ENCODE assay signal across 1 cellular context in the genomic region with DNA sequence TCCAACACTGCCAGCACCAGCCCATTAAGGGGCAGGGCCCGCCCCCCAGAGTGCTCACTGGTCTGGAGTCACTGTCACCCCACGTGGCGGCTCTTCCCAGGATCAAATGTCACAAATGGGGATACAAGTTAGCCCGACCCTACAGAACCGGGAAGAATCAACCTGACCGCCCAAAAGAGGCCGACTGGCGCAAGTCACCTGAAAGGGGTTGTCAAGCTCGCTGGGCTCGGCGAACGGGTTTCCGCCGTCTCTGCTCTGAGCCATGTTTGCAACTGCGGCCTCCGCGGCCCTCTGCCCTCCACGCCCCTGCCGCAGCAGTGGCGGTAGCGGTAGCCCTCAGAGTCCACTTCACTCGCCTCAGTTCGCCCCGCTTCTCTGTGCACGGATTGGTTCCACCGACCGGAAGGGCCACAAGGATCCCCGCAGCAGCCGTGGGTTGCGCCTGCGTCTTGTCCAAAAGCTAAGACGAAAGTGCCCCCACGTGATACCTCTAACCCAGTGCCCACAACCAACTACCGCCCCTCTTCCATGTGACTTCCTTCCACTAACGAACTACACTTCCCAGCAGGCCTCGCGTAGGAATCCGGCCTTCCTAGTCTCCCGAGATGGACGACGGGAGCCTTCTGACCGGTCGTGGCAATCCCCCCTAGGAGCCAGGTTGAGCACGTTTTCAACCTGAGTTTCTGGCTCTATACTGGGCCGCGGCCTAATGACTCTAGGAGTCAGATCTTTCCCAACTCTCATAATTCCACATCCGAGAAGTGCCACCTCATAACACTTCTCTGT.
TF ChIP-seq lines count a peak whose summit lies in the region.

SCAMP3 (minus strand) TSS at position 473 of the 786 bp plus-strand sequence; CDS start at position 264, 209 bp downstream.

TF ChIP-seq in HepG2, 621 proteins besides CTCF, POLR2A, EP300 and RAD21 (continued from another document and continues in another):
- TF ChIP-seq, protein P1, sequence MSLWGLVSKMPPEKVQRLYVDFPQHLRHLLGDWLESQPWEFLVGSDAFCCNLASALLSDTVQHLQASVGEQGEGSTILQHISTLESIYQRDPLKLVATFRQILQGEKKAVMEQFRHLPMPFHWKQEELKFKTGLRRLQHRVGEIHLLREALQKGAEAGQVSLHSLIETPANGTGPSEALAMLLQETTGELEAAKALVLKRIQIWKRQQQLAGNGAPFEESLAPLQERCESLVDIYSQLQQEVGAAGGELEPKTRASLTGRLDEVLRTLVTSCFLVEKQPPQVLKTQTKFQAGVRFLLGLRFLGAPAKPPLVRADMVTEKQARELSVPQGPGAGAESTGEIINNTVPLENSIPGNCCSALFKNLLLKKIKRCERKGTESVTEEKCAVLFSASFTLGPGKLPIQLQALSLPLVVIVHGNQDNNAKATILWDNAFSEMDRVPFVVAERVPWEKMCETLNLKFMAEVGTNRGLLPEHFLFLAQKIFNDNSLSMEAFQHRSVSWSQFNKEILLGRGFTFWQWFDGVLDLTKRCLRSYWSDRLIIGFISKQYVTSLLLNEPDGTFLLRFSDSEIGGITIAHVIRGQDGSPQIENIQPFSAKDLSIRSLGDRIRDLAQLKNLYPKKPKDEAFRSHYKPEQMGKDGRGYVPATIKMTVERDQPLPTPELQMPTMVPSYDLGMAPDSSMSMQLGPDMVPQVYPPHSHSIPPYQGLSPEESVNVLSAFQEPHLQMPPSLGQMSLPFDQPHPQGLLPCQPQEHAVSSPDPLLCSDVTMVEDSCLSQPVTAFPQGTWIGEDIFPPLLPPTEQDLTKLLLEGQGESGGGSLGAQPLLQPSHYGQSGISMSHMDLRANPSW (CRISPR knock-in tag; IDR thresholded peaks at IDR 0.05; ENCODE audit: borderline replicate concordance): no peak
- TF ChIP-seq ZNF816 (CRISPR knock-in tag; IDR thresholded peaks at IDR 0.05; ENCODE audit: borderline replicate concordance) (peak; percentile 89; the same call in 1 of the 2 replicates), MAFG (CRISPR knock-in tag; IDR thresholded peaks at IDR 0.05) (no peak), SALL2 (CRISPR knock-in tag; IDR thresholded peaks at IDR 0.05) (0 out of 2 replicates have a peak, but pooled peaks have one; percentile 72), DMTF1 (CRISPR knock-in tag; IDR thresholded peaks at IDR 0.05) (no peak), RXRA (CRISPR knock-in tag; IDR thresholded peaks at IDR 0.05) (peak; percentile 80), ZNF839 (CRISPR knock-in tag; IDR thresholded peaks at IDR 0.05; ENCODE audit: borderline replicate concordance) (no peak; the same call in 1 of the 2 replicates), ZNF782 (CRISPR knock-in tag; IDR thresholded peaks at IDR 0.05; ENCODE audit: borderline replicate concordance) (0 out of 2 replicates have a peak, but pooled peaks have one; percentile 85), MAZ (IDR thresholded peaks at IDR 0.05; ENCODE audit: borderline replicate concordance, low read depth, low read length) (0 out of 2 replicates have a peak, but pooled peaks have one; percentile 41), MAZ (CRISPR knock-in tag; IDR thresholded peaks at IDR 0.05; ENCODE audit: low read depth) (no peak), PRMT3 (CRISPR knock-in tag; IDR thresholded peaks at IDR 0.05; ENCODE audit: borderline replicate concordance, low read depth) (peak; percentile 66; the same call in 1 of the 2 replicates), FOXM1 (CRISPR knock-in tag; IDR thresholded peaks at IDR 0.05) (no peak), AGO1 (IDR thresholded peaks at IDR 0.05; ENCODE audit: low read depth, low read length, poor library complexity, severe bottlenecking) (peak; percentile 96), REXO4 (CRISPR knock-in tag; IDR thresholded peaks at IDR 0.05; ENCODE audit: borderline replicate concordance) (no peak), CBX1 (IDR thresholded peaks at IDR 0.05; ENCODE audit: low read depth) (peak; percentile 88), ZNF589 (CRISPR knock-in tag; conservative IDR thresholded peaks at IDR 0.05) (peak; percentile 60; the same call in 1 of the 2 replicates), ZNF510 (CRISPR knock-in tag; IDR thresholded peaks at IDR 0.05; ENCODE audit: low read depth) (peak; percentile 69; the same call in 1 of the 2 replicates), NFKBIZ (CRISPR knock-in tag; IDR thresholded peaks at IDR 0.05) (no peak), ZNF598 (CRISPR knock-in tag; IDR thresholded peaks at IDR 0.05; ENCODE audit: borderline replicate concordance) (peak; percentile 53; the same call in 1 of the 2 replicates), ZNF350 (CRISPR knock-in tag; IDR thresholded peaks at IDR 0.05; ENCODE audit: borderline replicate concordance, low read depth) (peak; percentile 91; the same call in 1 of the 2 replicates), ZNF264 (CRISPR knock-in tag; IDR thresholded peaks at IDR 0.05) (0 out of 2 replicates have a peak, but pooled peaks have one; percentile 49), ETV6 (CRISPR knock-in tag; conservative IDR thresholded peaks at IDR 0.05) (peak; percentile 64; the same call in 1 of the 2 replicates), DNMT1 (CRISPR knock-in tag; IDR thresholded peaks at IDR 0.05) (no peak), ZNF788 (CRISPR knock-in tag; IDR thresholded peaks at IDR 0.05; ENCODE audit: borderline replicate concordance) (peak; percentile 68; the same call in 1 of the 2 replicates), THRA (CRISPR knock-in tag; IDR thresholded peaks at IDR 0.05; ENCODE audit: borderline replicate concordance) (no peak; the same call in 1 of the 2 replicates), ZNF253 (CRISPR knock-in tag; IDR thresholded peaks at IDR 0.05; ENCODE audit: borderline replicate concordance) (no peak), REPIN1 (CRISPR knock-in tag; IDR thresholded peaks at IDR 0.05; ENCODE audit: borderline replicate concordance, low read depth) (peak; percentile 84), MTERF4 (CRISPR knock-in tag; IDR thresholded peaks at IDR 0.05) (peak; percentile 68; the same call in 1 of the 2 replicates), ZFP1 (CRISPR knock-in tag; IDR thresholded peaks at IDR 0.05) (no peak), POLR2G (IDR thresholded peaks at IDR 0.05; ENCODE audit: low read depth, low read length) (peak; percentile 97), ZNF614 (CRISPR knock-in tag; IDR thresholded peaks at IDR 0.05; ENCODE audit: borderline replicate concordance) (peak; percentile 34; the same call in 1 of the 2 replicates), ZFX (CRISPR knock-in tag; IDR thresholded peaks at IDR 0.05; ENCODE audit: low read depth) (peak; percentile 96), ZHX2 (IDR thresholded peaks at IDR 0.05; ENCODE audit: low read depth) (peak; percentile 22; the same call in 1 of the 2 replicates), ZHX2 (CRISPR knock-in tag; IDR thresholded peaks at IDR 0.05; ENCODE audit: borderline replicate concordance) (no peak)
- TF ChIP-seq, protein P2, sequence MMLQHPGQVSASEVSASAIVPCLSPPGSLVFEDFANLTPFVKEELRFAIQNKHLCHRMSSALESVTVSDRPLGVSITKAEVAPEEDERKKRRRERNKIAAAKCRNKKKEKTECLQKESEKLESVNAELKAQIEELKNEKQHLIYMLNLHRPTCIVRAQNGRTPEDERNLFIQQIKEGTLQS (CRISPR knock-in tag; IDR thresholded peaks at IDR 0.05): no peak
- TF ChIP-seq, protein P3, sequence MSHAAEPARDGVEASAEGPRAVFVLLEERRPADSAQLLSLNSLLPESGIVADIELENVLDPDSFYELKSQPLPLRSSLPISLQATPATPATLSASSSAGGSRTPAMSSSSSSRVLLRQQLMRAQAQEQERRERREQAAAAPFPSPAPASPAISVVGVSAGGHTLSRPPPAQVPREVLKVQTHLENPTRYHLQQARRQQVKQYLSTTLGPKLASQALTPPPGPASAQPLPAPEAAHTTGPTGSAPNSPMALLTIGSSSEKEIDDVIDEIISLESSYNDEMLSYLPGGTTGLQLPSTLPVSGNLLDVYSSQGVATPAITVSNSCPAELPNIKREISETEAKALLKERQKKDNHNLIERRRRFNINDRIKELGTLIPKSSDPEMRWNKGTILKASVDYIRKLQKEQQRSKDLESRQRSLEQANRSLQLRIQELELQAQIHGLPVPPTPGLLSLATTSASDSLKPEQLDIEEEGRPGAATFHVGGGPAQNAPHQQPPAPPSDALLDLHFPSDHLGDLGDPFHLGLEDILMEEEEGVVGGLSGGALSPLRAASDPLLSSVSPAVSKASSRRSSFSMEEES (CRISPR knock-in tag; IDR thresholded peaks at IDR 0.05): peak; percentile 96
